Comparison of ENCODE assay signal across 12 cellular contexts in the genomic region with DNA sequence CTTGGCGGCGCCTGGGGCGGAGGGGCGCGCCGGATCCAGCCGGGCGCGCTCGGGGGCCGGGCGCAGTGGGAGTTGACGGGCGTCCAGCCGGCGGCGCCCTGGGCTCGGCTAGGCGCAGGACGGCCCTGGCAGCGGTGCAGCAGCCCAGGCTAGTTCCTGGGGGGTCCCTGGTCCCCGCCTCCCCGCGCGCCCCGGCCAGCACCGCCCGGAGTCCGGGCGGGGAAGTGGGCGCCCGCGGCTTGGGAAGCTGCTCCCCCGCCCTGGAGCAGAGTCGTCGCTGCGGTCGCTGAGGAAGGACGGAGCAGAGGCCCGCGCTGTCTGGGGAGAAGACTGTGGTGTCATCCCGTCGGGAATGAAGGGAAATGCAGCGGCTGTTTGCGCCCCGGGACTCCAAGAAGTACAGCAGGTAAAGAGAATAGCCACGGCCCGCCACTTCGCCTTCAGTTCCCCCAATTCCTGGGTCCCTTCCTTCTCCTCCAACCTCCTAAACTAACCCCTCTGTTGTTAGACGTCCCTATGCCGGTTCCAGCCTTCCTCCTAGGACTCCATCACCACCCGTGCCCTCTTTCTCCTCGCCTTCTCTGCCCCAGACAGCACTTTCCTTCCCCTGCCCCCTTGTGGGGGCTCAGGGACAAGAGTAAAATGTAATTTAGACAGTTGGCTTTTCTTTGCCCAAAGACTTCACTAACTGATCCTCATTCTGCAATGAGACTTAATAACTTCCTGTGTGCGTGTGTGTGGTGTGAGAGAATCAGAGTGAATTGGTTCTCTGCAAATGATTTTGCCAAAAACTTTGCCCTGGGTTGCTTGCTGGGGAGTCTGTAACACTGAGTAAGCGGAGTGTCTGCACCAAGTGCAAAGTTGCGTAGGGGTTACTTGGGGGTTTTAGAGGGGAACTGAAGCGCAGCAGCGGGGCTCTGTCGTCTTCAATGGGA. TPM values are rescaled to one million over a fixed set of nuclear protein-coding genes. Genes with fewer than 3 reads are reported as not detected.
DNase-seq lines count a peak whose midpoint lies in the region; ATAC-seq and TF ChIP-seq lines count a peak whose summit lies in the region.
"Had no signal": no experiment of that assay in that cellular context is flagged by ENCODE, and none has a peak within 500 bp of the region (broad histone marks: within the 10 kb centered on the region; RNA-seq: fewer than 3 reads in every experiment).

No MANE protein-coding gene starts in this region.

- no peak for ATAC-seq in stimulated activated effector memory CD8-positive, alpha-beta T cell treated with anti-CD3 and anti-CD28 coated beads, Interleukin-12 subunit alpha, Interleukin-12 subunit beta, amount 100 ng/mL, for 72 hours
- ATAC-seq in HG02642 (IDR thresholded peaks at IDR 0.05; ENCODE audit: poor library complexity, unreplicated experiment) = no peak

- H3K9me3 ChIP-seq in breast epithelium (no peaks in the 10 kb centered on the region), testis (no peaks in the 10 kb centered on the region)

- DNase-seq in NCI-H748 (lab: John Stamatoyannopoulos, UW; ENCODE audit: unreplicated experiment) (peak; percentile 57), NCI-H748 treated with DMSO at 0.1 percent for 48 hours (lab: John Stamatoyannopoulos, UW) (no peak), breast epithelium (ENCODE audit: low spot score in 2 of 2) (no peak), kidney epithelial cell (ENCODE audit: low read depth) (no peak), testis (no peak), substantia nigra (lab: John Stamatoyannopoulos, UW) (no peak)
- no peak for DNase-seq in stimulated activated effector memory CD8-positive, alpha-beta T cell treated with anti-CD3 and anti-CD28 coated beads, Interleukin-12 subunit alpha, Interleukin-12 subunit beta, amount 100 ng/mL, for 72 hours (ENCODE audit: low spot score in 2 of 2)
- DNase-seq: activated CD8-positive, alpha-beta memory T cell treated with anti-CD3 and anti-CD28 coated beads, Interleukin-2, amount 50 U/mL, for 4 hours; NK-92 treated with Interleukin-12 subunit alpha and Interleukin-12 subunit beta, amount 100 ng/mL, for 24 hours; stimulated activated CD4-positive, alpha-beta T cell treated with anti-CD3 and anti-CD28 coated beads, Interleukin-4, amount 100 ng/mL, for 4 hours had no signal

- H3K27ac Mint-ChIP-seq in stimulated activated effector memory CD8-positive, alpha-beta T cell treated with anti-CD3 and anti-CD28 coated beads, Interleukin-12 subunit alpha, Interleukin-12 subunit beta, amount 100 ng/mL, for 72 hours = no peak overlapping the region

- TF ChIP-seq POLR2A in breast epithelium (IDR thresholded peaks at IDR 0.05) (no peak), testis (IDR thresholded peaks at IDR 0.05) (no peak)

- intact Hi-C loops in breast epithelium (cut with DNase I; ENCODE audit: low total_unique reads) = no loop called here
- intact Hi-C loops in testis (cut with DNase I; ENCODE audit: low total_unique reads) = no loop called here

- H3K4me1 Mint-ChIP-seq in stimulated activated effector memory CD8-positive, alpha-beta T cell treated with anti-CD3 and anti-CD28 coated beads, Interleukin-12 subunit alpha, Interleukin-12 subunit beta, amount 100 ng/mL, for 72 hours = peaks cover 6% of the 10 kb centered on the region

- H3K4me1 ChIP-seq in breast epithelium = no peaks in the 10 kb centered on the region
- H3K4me1 ChIP-seq in testis = no peaks in the 10 kb centered on the region
- H3K4me1 ChIP-seq: BLaER1 had no signal

- no peaks in the 10 kb centered on the region for H3K36me3 Mint-ChIP-seq in stimulated activated effector memory CD8-positive, alpha-beta T cell treated with anti-CD3 and anti-CD28 coated beads, Interleukin-12 subunit alpha, Interleukin-12 subunit beta, amount 100 ng/mL, for 72 hours

- H3K9me3 Mint-ChIP-seq in stimulated activated effector memory CD8-positive, alpha-beta T cell treated with anti-CD3 and anti-CD28 coated beads, Interleukin-12 subunit alpha, Interleukin-12 subunit beta, amount 100 ng/mL, for 72 hours = no peaks in the 10 kb centered on the region

- H3K4me3 ChIP-seq in breast epithelium = peak overlapping the region; percentile 38 to 54 (median 45)
- peak overlapping the region; percentile 28 for H3K4me3 ChIP-seq in kidney epithelial cell (ENCODE audit: low read depth, low read length)
- H3K4me3 ChIP-seq in testis = peak overlapping the region; percentile 34 to 48
- H3K4me3 ChIP-seq: BLaER1 had no signal

- H3K27me3 ChIP-seq in breast epithelium = peaks cover 0 to 32% of the 10 kb centered on the region in 2 donors
- H3K27me3 ChIP-seq in kidney epithelial cell (ENCODE audit: control insufficient read depth, insufficient read depth, low read length) = peaks cover 15% of the 10 kb centered on the region
- no peaks in the 10 kb centered on the region for H3K27me3 ChIP-seq in testis
- H3K27me3 ChIP-seq: BLaER1 had no signal

- no peak for TF ChIP-seq CTCF in breast epithelium (IDR thresholded peaks at IDR 0.05)
- TF ChIP-seq CTCF in kidney epithelial cell (IDR thresholded peaks at IDR 0.05; ENCODE audit: insufficient read depth, low read length, poor library complexity, severe bottlenecking) = no peak
- no peak for TF ChIP-seq CTCF in testis (IDR thresholded peaks at IDR 0.05)

- no peak overlapping the region for H3K4me3 Mint-ChIP-seq in stimulated activated effector memory CD8-positive, alpha-beta T cell treated with anti-CD3 and anti-CD28 coated beads, Interleukin-12 subunit alpha, Interleukin-12 subunit beta, amount 100 ng/mL, for 72 hours

- 5 to 13% methylated on average over 19 to 56 of the region's 59 CpGs for WGBS in testis, 2 donors

- H3K27ac ChIP-seq in breast epithelium (no peak overlapping the region), testis (no peak overlapping the region), substantia nigra (ENCODE audit: low read depth, low read length, poor library complexity, severe bottlenecking) (no peak overlapping the region)
- H3K27ac ChIP-seq: BLaER1 had no signal

- no peaks in the 10 kb centered on the region for H3K36me3 ChIP-seq in breast epithelium
- no peaks in the 10 kb centered on the region for H3K36me3 ChIP-seq in kidney epithelial cell (ENCODE audit: control insufficient read depth, insufficient read depth, low read length)
- H3K36me3 ChIP-seq in testis (ENCODE audit: low read depth, missing control alignments) = no peaks in the 10 kb centered on the region
- H3K36me3 ChIP-seq: BLaER1 had no signal

RNA-seq across cellular contexts. Expression of gene SGCG, which starts 20.3 kb away (rescaled TPM):
- total RNA-seq in breast epithelium = 10 to 100 TPM in 1 of 3 donors, under 1 TPM in 1, not detected in 1; 0.29 to 18.1 TPM
- total RNA-seq in kidney epithelial cell = 7.8 and 9.8 TPM in 2 replicates
- total RNA-seq in testis = 1 to 10 TPM; 1.5 to 2.9 TPM
- polyA plus RNA-seq in testis (ENCODE audit: insufficient read depth, low read depth, low replicate concordance) = 2.2 TPM
